1 cellular context compared by ENCODE assay signal in the genomic region with DNA sequence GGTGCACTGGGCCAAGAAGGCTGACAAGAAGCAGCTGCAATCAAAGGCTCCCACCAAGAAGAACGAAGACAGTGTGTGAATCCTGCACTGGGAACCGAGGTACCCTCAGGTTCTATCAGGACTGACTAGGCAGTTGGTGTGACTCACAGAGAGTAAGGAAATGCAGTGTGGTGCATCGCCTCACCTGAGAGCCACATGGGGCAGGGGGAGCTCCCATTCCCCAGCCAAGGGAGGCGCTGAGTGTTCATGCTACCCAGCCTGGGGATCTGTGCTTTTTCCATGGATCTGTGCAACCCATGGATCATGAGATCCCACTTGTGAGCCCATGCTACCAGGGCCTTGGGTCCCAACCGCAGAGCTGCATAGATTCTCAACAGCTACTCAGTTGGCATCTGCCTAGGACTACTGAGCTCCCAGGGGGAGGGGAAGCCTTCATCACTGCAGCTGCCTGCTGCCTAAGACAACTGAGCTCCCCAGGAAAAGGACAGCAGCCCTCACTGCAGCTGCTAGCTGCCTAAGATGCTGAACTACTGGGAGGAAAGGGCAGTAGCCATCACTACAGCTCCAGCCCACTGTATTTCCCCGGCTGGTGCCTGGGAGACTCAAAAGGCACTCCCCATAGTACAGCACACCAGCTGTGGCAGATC.
TF ChIP-seq lines count a peak whose summit lies in the region.

No MANE protein-coding gene starts in this region.

TF ChIP-seq in GM23338, 12 proteins besides CTCF, POLR2A, EP300 and RAD21 (continued from another document):
- TF ChIP-seq, protein P1, sequence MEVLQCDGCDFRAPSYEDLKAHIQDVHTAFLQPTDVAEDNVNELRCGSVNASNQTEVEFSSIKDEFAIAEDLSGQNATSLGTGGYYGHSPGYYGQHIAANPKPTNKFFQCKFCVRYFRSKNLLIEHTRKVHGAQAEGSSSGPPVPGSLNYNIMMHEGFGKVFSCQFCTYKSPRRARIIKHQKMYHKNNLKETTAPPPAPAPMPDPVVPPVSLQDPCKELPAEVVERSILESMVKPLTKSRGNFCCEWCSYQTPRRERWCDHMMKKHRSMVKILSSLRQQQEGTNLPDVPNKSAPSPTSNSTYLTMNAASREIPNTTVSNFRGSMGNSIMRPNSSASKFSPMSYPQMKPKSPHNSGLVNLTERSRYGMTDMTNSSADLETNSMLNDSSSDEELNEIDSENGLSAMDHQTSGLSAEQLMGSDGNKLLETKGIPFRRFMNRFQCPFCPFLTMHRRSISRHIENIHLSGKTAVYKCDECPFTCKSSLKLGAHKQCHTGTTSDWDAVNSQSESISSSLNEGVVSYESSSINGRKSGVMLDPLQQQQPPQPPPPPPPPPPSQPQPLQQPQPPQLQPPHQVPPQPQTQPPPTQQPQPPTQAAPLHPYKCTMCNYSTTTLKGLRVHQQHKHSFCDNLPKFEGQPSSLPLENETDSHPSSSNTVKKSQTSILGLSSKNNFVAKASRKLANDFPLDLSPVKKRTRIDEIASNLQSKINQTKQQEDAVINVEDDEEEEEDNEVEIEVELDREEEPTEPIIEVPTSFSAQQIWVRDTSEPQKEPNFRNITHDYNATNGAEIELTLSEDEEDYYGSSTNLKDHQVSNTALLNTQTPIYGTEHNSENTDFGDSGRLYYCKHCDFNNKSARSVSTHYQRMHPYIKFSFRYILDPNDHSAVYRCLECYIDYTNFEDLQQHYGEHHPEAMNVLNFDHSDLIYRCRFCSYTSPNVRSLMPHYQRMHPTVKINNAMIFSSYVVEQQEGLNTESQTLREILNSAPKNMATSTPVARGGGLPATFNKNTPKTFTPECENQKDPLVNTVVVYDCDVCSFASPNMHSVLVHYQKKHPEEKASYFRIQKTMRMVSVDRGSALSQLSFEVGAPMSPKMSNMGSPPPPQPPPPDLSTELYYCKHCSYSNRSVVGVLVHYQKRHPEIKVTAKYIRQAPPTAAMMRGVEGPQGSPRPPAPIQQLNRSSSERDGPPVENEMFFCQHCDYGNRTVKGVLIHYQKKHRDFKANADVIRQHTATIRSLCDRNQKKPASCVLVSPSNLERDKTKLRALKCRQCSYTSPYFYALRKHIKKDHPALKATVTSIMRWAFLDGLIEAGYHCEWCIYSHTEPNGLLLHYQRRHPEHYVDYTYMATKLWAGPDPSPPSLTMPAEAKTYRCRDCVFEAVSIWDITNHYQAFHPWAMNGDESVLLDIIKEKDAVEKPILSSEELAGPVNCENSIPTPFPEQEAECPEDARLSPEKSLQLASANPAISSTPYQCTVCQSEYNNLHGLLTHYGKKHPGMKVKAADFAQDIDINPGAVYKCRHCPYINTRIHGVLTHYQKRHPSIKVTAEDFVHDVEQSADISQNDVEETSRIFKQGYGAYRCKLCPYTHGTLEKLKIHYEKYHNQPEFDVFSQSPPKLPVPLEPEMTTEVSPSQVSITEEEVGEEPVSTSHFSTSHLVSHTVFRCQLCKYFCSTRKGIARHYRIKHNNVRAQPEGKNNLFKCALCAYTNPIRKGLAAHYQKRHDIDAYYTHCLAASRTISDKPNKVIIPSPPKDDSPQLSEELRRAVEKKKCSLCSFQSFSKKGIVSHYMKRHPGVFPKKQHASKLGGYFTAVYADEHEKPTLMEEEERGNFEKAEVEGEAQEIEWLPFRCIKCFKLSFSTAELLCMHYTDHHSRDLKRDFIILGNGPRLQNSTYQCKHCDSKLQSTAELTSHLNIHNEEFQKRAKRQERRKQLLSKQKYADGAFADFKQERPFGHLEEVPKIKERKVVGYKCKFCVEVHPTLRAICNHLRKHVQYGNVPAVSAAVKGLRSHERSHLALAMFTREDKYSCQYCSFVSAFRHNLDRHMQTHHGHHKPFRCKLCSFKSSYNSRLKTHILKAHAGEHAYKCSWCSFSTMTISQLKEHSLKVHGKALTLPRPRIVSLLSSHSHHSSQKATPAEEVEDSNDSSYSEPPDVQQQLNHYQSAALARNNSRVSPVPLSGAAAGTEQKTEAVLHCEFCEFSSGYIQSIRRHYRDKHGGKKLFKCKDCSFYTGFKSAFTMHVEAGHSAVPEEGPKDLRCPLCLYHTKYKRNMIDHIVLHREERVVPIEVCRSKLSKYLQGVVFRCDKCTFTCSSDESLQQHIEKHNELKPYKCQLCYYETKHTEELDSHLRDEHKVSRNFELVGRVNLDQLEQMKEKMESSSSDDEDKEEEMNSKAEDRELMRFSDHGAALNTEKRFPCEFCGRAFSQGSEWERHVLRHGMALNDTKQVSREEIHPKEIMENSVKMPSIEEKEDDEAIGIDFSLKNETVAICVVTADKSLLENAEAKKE (CRISPR knock-in tag; IDR thresholded peaks at IDR 0.05) = no peak
- no peak for TF ChIP-seq JUNB (IDR thresholded peaks at IDR 0.05; ENCODE audit: unreplicated experiment)
